In the genomic region with DNA sequence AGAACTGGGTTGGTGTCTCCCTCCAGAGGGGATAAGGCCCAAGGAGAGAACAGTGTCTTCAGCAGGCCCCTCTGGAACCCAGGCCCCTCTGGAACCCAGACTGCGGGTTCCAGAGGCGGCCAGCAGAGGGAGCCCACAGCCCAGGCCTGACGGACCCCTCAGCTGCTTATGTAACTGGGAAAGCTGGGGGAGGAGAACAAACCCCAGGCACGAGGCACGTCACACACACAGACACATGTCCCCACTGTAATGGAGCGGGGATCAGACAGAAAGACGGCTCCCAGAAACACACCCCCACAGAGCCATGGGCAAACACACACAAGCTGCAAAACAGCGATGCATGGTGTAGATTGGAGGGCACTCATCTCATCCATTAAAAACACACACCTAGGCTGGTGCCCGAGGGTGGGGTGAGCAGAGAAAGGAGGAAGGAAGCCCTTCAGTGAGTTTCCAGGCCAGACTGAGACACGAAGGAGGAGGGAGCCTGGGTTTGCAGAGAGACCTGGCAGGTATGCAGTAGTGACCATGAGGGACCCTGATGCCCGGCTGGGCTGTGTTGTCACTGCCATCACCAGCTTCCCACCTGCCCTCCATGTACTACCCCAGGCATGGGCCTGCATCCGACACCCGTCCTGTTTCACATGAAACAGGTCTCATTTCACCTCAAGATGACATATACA, we compare ENCODE assay signal across 8 cellular contexts. TPM values are rescaled to one million over a fixed set of nuclear protein-coding genes. Genes with fewer than 3 reads are reported as not detected.
DNase-seq lines count a peak whose midpoint lies in the region; ATAC-seq, FAIRE-seq and TF ChIP-seq lines count a peak whose summit lies in the region.

No MANE protein-coding gene starts in this region.

- dilution Hi-C loops in endothelial cell of umbilical vein (cut with MboI; ENCODE audit: extremely low pct_ligation_motif_present, low sequenced_read_pairs): no loop called here

- H3K4me1 ChIP-seq in OCI-LY7 (ENCODE audit: insufficient read depth, low read length, poor library complexity, severe bottlenecking) (peaks cover 42% of the 10 kb centered on the region), endothelial cell of umbilical vein (ENCODE audit: control insufficient read depth, extremely low read depth, insufficient read depth, low read length) (peaks cover 7% of the 10 kb centered on the region), mucosa of rectum (ENCODE audit: control insufficient read depth in 2 of 2, insufficient read depth in 2 of 2, low read length in 2 of 2) (peaks cover 24 to 34% of the 10 kb centered on the region in 2 donors)

- H3K36me3 ChIP-seq in OCI-LY7 (ENCODE audit: insufficient read depth, low read length) (no peaks in the 10 kb centered on the region), endothelial cell of umbilical vein (ENCODE audit: control insufficient read depth in 2 of 2, extremely low read depth in 1 of 2, insufficient read depth in 2 of 2, low read length in 2 of 2) (no peaks in the 10 kb centered on the region), mucosa of rectum (ENCODE audit: control insufficient read depth in 2 of 2, insufficient read depth in 2 of 2, low read length in 2 of 2) (no peaks in the 10 kb centered on the region)

- no peak for TF ChIP-seq POLR2A in endothelial cell of umbilical vein (IDR thresholded peaks at IDR 0.05; ENCODE audit: low read depth, low read length)

- intact Hi-C loops in OCI-LY7 (cut with micrococcal nuclease; ENCODE audit: unreplicated experiment): loop anchor here (1.0 kb wide), 5 partner anchors 92 to 275 kb away; a partner anchor contains a TSS
- intact Hi-C loops in endothelial cell of umbilical vein (cut with micrococcal nuclease): loop anchor here (1.0 to 10.0 kb wide), 10 partner anchors 92 to 504 kb away; a partner anchor contains a TSS

- peak; percentile 92 for FAIRE-seq in endothelial cell of umbilical vein (lab: Jason Lieb, UNC)

- no peaks in the 10 kb centered on the region for H4K20me1 ChIP-seq in OCI-LY7 (ENCODE audit: insufficient read depth, low read length)
- no peaks in the 10 kb centered on the region for H4K20me1 ChIP-seq in endothelial cell of umbilical vein (replicated peaks; ENCODE audit: control insufficient read depth, extremely low read depth, insufficient read depth, low read length)

- DNase-seq in KBM-7 (peak; percentile 91), OCI-LY7 (ENCODE audit: low spot score) (peak; percentile 86), endothelial cell of umbilical vein (ENCODE audit: low read depth, low spot score) (peak; percentile 54)
- peak; percentile 80 for DNase-seq in activated CD8-positive, alpha-beta memory T cell treated with anti-CD3 and anti-CD28 coated beads, Interleukin-2, amount 50 U/mL, for 4 hours
- peak; percentile 40 to 64 for DNase-seq in stimulated activated CD8-positive, alpha-beta memory T cell treated with anti-CD3 and anti-CD28 coated beads, Interleukin-4, amount 100 ng/mL, for 4 hours (ENCODE audit: low read depth in 2 of 2, low spot score in 1 of 2)

- H3K9me3 ChIP-seq in OCI-LY7 (ENCODE audit: low read length) (no peaks in the 10 kb centered on the region), endothelial cell of umbilical vein (replicated peaks; ENCODE audit: control insufficient read depth, insufficient read depth, low read length) (no peaks in the 10 kb centered on the region), mucosa of rectum (ENCODE audit: control insufficient read depth in 2 of 2, low read length in 2 of 2) (no peaks in the 10 kb centered on the region)

- CTCF ChIA-PET in OCI-LY7 (lab: Charles Lee; ENCODE audit: unreplicated experiment) (interaction anchor here (0.8 to 1.2 kb wide), 3 partner anchors 151 to 276 kb away, joined by 4 to 8 read pairs (median 7); no protein-coding TSS in a partner anchor), endothelial cell of umbilical vein (lab: Charles Lee) (interaction anchor here (0.6 to 7.1 kb wide), 20 partner anchors 8 to 509 kb away, joined by 3 to 145 read pairs (median 6); a partner anchor contains a TSS)

- H3K4me2 ChIP-seq in OCI-LY7 (ENCODE audit: low read length): peak overlapping the region; percentile 42
- H3K4me2 ChIP-seq in endothelial cell of umbilical vein (ENCODE audit: insufficient read depth, low read length): peak overlapping the region; percentile 17

- peaks cover 21 to 33% of the 10 kb centered on the region in 2 experiments for H3K27me3 ChIP-seq in endothelial cell of umbilical vein (ENCODE audit: control insufficient read depth in 2 of 2, insufficient read depth in 2 of 2, low read length in 2 of 2)
- H3K27me3 ChIP-seq in mucosa of rectum (ENCODE audit: control insufficient read depth in 2 of 2, insufficient read depth in 2 of 2, low read length in 2 of 2): no peaks in the 10 kb centered on the region

- no peaks in the 10 kb centered on the region for H3K9me1 ChIP-seq in endothelial cell of umbilical vein (replicated peaks; ENCODE audit: control insufficient read depth, extremely low read depth, insufficient read depth, low read length)

- H3K27ac ChIP-seq in OCI-LY7 (ENCODE audit: low read depth, low read length, poor library complexity, severe bottlenecking): no peak overlapping the region
- H3K27ac ChIP-seq in endothelial cell of umbilical vein (ENCODE audit: insufficient read depth, low read depth, low read length): no peak overlapping the region
- H3K27ac ChIP-seq in mucosa of rectum (ENCODE audit: low read depth in 2 of 2, low read length in 2 of 2): peak overlapping the region; percentile 16 to 62

- ATAC-seq in HG03097 (IDR thresholded peaks at IDR 0.05; ENCODE audit: low FRiP score, unreplicated experiment): no peak

- TF ChIP-seq CTCF in GM12801 (IDR thresholded peaks at IDR 0.05; ENCODE audit: extremely low read depth, insufficient read length) (peak; percentile 40), OCI-LY7 (conservative IDR thresholded peaks at IDR 0.05; ENCODE audit: low read length) (peak; percentile 98), endothelial cell of umbilical vein (IDR thresholded peaks at IDR 0.05; ENCODE audit: extremely low read depth in 1 of 2, insufficient read depth in 1 of 2, low read depth in 1 of 2, low read length in 2 of 2) (peak; percentile 91 to 97)

- in situ Hi-C loops in KBM-7 (cut with MboI; ENCODE audit: low pct_unique_long_range_greater_than_20kb, low sequenced_read_pairs): no loop called here

- POLR2A ChIA-PET in OCI-LY7 (lab: Charles Lee): interaction anchor here (1.1 to 1.5 kb wide), 3 partner anchors 151 to 183 kb away, joined by 4 to 5 read pairs (median 4); no protein-coding TSS in a partner anchor
- POLR2A ChIA-PET in endothelial cell of umbilical vein (lab: Charles Lee): no interaction called here

- no peaks in the 10 kb centered on the region for H3K9me2 ChIP-seq in OCI-LY7 (ENCODE audit: insufficient read depth, low read length)

- H3K4me3 ChIP-seq in OCI-LY7 (ENCODE audit: low read depth, low read length, poor library complexity, severe bottlenecking) (no peak overlapping the region), endothelial cell of umbilical vein (replicated peaks in 1 of 3; ENCODE audit: insufficient read depth in 1 of 3, low read depth in 1 of 3, low read length in 3 of 3) (no peak overlapping the region), mucosa of rectum (ENCODE audit: low read length in 2 of 2) (peak overlapping the region in 1 of 2 donors; percentile 40)

- H2AFZ ChIP-seq in OCI-LY7 (ENCODE audit: low read length) (peak overlapping the region; percentile 84), endothelial cell of umbilical vein (ENCODE audit: low read depth, low read length) (peak overlapping the region; percentile 34)

- BruUV-seq in OCI-LY7 (replicated peaks; lab: Mats Ljungman, UMichigan): no TSS peak
- no TSS peak for BruUV-seq in endothelial cell of umbilical vein (replicated peaks; lab: Mats Ljungman, UMichigan)

- H3K79me2 ChIP-seq in OCI-LY7 (ENCODE audit: insufficient read depth, low read depth, low read length) (peaks cover 8% of the 10 kb centered on the region; the same call in 1 of the 2 replicates), endothelial cell of umbilical vein (ENCODE audit: control insufficient read depth, insufficient read depth, low read length) (no peaks in the 10 kb centered on the region)

- H3K9ac ChIP-seq in endothelial cell of umbilical vein (replicated peaks; ENCODE audit: extremely low read depth, insufficient read depth, low read length): no peak overlapping the region
- peak overlapping the region in 1 of 2 donors; percentile 28 for H3K9ac ChIP-seq in mucosa of rectum (ENCODE audit: low read depth in 1 of 2, low read length in 2 of 2)

RNA-seq across cellular contexts. Expression of a gene that starts 2.8 kb away (rescaled TPM):
- total RNA-seq in OCI-LY7 (2014; rRNA removed; shearing (Covaris generic)): 18.7 and 19.9 TPM in 2 replicates
- total RNA-seq in OCI-LY7 (2022): 24.4 and 28.7 TPM in 2 replicates
- 9.5 and 10.2 TPM in 2 replicates for total RNA-seq in endothelial cell of umbilical vein
- 17.5 and 20.2 TPM in 2 replicates for polyA plus RNA-seq in endothelial cell of umbilical vein
- polyA plus RNA-seq in endothelial cell of umbilical vein (2011; cell fraction: cytosol; rRNA removed): 7.7 and 10.3 TPM in 2 replicates
- polyA plus RNA-seq in endothelial cell of umbilical vein (2011; cell fraction: nucleus; rRNA removed): 13.1 and 13.9 TPM in 2 replicates
- 6.0 and 11.5 TPM in 2 replicates for polyA plus RNA-seq in endothelial cell of umbilical vein (2012)
- polyA minus RNA-seq in endothelial cell of umbilical vein: 6.9 and 9.8 TPM in 2 replicates
- polyA minus RNA-seq in endothelial cell of umbilical vein (2011; cell fraction: cytosol; rRNA and poly(A)+ RNA removed): 23.0 TPM
- 1.8 and 2.1 TPM in 2 replicates for polyA minus RNA-seq in endothelial cell of umbilical vein (2011; cell fraction: nucleus; rRNA and poly(A)+ RNA removed)

RNA-seq across cellular contexts. Expression of a gene that starts 14.4 kb away (rescaled TPM):
- not detected in 2 replicates for total RNA-seq in OCI-LY7 (2014; rRNA removed; shearing (Covaris generic))
- total RNA-seq in OCI-LY7 (2022): not detected in 2 replicates
- total RNA-seq in endothelial cell of umbilical vein: not detected in 2 replicates
- not detected in 2 replicates for polyA plus RNA-seq in endothelial cell of umbilical vein
- polyA plus RNA-seq in endothelial cell of umbilical vein (2011; cell fraction: cytosol; rRNA removed): not detected in 2 replicates
- not detected in 2 replicates for polyA plus RNA-seq in endothelial cell of umbilical vein (2011; cell fraction: nucleus; rRNA removed)
- not detected in 2 replicates for polyA plus RNA-seq in endothelial cell of umbilical vein (2012)
- 0.08 TPM in 1 of 2 replicates, not detected in the other for polyA minus RNA-seq in endothelial cell of umbilical vein
- not detected for polyA minus RNA-seq in endothelial cell of umbilical vein (2011; cell fraction: cytosol; rRNA and poly(A)+ RNA removed)
- polyA minus RNA-seq in endothelial cell of umbilical vein (2011; cell fraction: nucleus; rRNA and poly(A)+ RNA removed): not detected in 2 replicates

RNA-seq across cellular contexts. Expression of a gene that starts 19.8 kb away (rescaled TPM):
- not detected in 2 replicates for total RNA-seq in OCI-LY7 (2014; rRNA removed; shearing (Covaris generic))
- total RNA-seq in OCI-LY7 (2022) (not detected in 2 replicates), endothelial cell of umbilical vein (not detected in 2 replicates)
- not detected in 2 replicates for polyA plus RNA-seq in endothelial cell of umbilical vein
- not detected in 2 replicates for polyA plus RNA-seq in endothelial cell of umbilical vein (2011; cell fraction: cytosol; rRNA removed)
- not detected in 2 replicates for polyA plus RNA-seq in endothelial cell of umbilical vein (2011; cell fraction: nucleus; rRNA removed)
- polyA plus RNA-seq in endothelial cell of umbilical vein (2012): not detected in 2 replicates
- not detected in 2 replicates for polyA minus RNA-seq in endothelial cell of umbilical vein
- not detected for polyA minus RNA-seq in endothelial cell of umbilical vein (2011; cell fraction: cytosol; rRNA and poly(A)+ RNA removed)
- polyA minus RNA-seq in endothelial cell of umbilical vein (2011; cell fraction: nucleus; rRNA and poly(A)+ RNA removed): not detected in 2 replicates

RNA-seq across cellular contexts. Expression of a gene that starts 31.2 kb away (rescaled TPM):
- total RNA-seq in OCI-LY7 (2014; rRNA removed; shearing (Covaris generic)): 0.33 TPM in 1 of 2 replicates, not detected in the other
- total RNA-seq in OCI-LY7 (2022) (0.15 and 0.29 TPM in 2 replicates), endothelial cell of umbilical vein (not detected in 2 replicates)
- polyA plus RNA-seq in endothelial cell of umbilical vein: not detected in 2 replicates
- not detected in 2 replicates for polyA plus RNA-seq in endothelial cell of umbilical vein (2011; cell fraction: cytosol; rRNA removed)
- polyA plus RNA-seq in endothelial cell of umbilical vein (2011; cell fraction: nucleus; rRNA removed): not detected in 2 replicates
- polyA plus RNA-seq in endothelial cell of umbilical vein (2012): not detected in 2 replicates
- not detected in 2 replicates for polyA minus RNA-seq in endothelial cell of umbilical vein
- polyA minus RNA-seq in endothelial cell of umbilical vein (2011; cell fraction: cytosol; rRNA and poly(A)+ RNA removed): not detected
- polyA minus RNA-seq in endothelial cell of umbilical vein (2011; cell fraction: nucleus; rRNA and poly(A)+ RNA removed): not detected in 2 replicates

RNA-seq across cellular contexts. Expression of a gene that starts 50.2 kb away (rescaled TPM):
- total RNA-seq in OCI-LY7 (2014; rRNA removed; shearing (Covaris generic)): not detected in 2 replicates
- total RNA-seq in OCI-LY7 (2022) (not detected in 2 replicates), endothelial cell of umbilical vein (not detected in 2 replicates)
- polyA plus RNA-seq in endothelial cell of umbilical vein: not detected in 2 replicates
- not detected in 2 replicates for polyA plus RNA-seq in endothelial cell of umbilical vein (2011; cell fraction: cytosol; rRNA removed)
- polyA plus RNA-seq in endothelial cell of umbilical vein (2011; cell fraction: nucleus; rRNA removed): not detected in 2 replicates
- polyA plus RNA-seq in endothelial cell of umbilical vein (2012): not detected in 2 replicates
- not detected in 2 replicates for polyA minus RNA-seq in endothelial cell of umbilical vein
- polyA minus RNA-seq in endothelial cell of umbilical vein (2011; cell fraction: cytosol; rRNA and poly(A)+ RNA removed): not detected
- polyA minus RNA-seq in endothelial cell of umbilical vein (2011; cell fraction: nucleus; rRNA and poly(A)+ RNA removed): not detected in 2 replicates

Comparison
In these comparisons a context has a peak if more than half of its experiments do, and no peak if none do; other contexts are left out.
1. CTCF ChIP-seq: peak in every context shown above with its lines; median percentile 98 in OCI-LY7; 94 in endothelial cell of umbilical vein; 40 in GM12801.
2. H3K27ac ChIP-seq: peak in mucosa of rectum (2 of 2); none in OCI-LY7 (single experiment) and endothelial cell of umbilical vein (single experiment).
3. Peak in every context shown above with its lines, with median percentiles within 50 percentile points of each other: DNase-seq.